18 cellular contexts compared by ENCODE assay signal in the genomic region with DNA sequence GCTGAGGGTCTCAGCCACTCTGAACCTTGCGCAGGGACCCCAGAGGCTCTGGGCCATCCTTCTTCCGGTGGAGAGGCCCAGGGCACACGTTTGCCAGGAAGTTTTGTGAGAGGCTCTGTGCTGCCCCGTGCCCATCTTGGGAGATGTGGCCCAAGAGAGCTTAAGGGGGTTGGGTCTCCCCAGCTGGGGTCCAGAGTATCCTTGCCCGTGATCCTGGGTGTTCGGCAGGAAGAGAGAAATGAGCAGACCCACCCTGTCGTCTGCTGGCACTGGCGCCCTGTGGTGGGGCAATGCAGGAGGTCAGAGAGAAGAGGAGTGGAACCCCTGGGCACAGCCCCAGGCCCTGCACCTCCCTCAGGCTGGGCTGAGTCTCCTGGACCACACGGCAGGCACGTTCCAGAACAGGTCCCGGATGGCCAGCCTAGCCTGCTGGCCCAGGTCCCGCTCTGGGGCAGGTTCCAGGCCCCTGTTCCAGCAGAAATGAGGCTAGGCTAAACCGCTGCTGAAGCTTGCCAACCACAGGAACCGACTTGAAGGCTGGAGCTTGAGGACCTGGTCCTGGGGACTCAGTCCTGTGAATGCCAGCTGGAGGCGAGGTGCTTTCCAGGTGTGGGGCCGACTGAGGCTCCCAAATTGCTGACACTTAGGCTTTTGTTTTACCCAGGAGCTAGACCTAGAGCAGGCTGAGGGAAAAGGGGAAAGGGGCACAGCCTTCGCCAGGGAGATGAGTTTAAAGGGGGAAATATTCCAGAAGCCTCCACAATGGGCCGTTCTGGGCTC. TPM values are rescaled to one million over a fixed set of nuclear protein-coding genes. Genes with fewer than 3 reads are reported as not detected.
DNase-seq lines count a peak whose midpoint lies in the region; ATAC-seq and TF ChIP-seq lines count a peak whose summit lies in the region.
"Had no signal": no experiment of that assay in that cellular context is flagged by ENCODE, and none has a peak within 500 bp of the region (broad histone marks: within the 10 kb centered on the region; RNA-seq: fewer than 3 reads in every experiment).

No MANE protein-coding gene starts in this region.

- H3K27me3 ChIP-seq in MG63, result no peaks in the 10 kb centered on the region

- DNase-seq in Ammon's horn (ENCODE audit: low spot score) (peak; percentile 60), MG63 (peak; percentile 48), fibroblast of the aortic adventitia (ENCODE audit: low read depth) (peak; percentile 38), nephron progenitor cell (no peak), DMS 273 treated with DMSO at 0.1 percent for 48 hours (lab: John Stamatoyannopoulos, UW) (no peak), NCI-H2107 treated with DMSO at 0.1 percent for 48 hours (lab: John Stamatoyannopoulos, UW; ENCODE audit: unreplicated experiment) (no peak)
- DNase-seq in stimulated activated CD4-positive, alpha-beta T cell treated with anti-CD3 and anti-CD28 coated beads, Interleukin-15, amount 100 ng/mL, for 24 hours, result no peak
- DNase-seq: activated CD4-positive, alpha-beta T cell treated with anti-CD3 and anti-CD28 coated beads, Interleukin-2, amount 10 ng/mL, durations not matched to agents 24 days and 14 days; activated T-cell treated with anti-CD3 and anti-CD28 coated beads, Interleukin-2, amount 50 U/mL, for 1 hour; lower lobe of right lung; NCI-H187 treated with DMSO at 0.1 percent for 48 hours; stimulated activated naive B cell treated with anti-CD40 and anti-IgM and Interleukin-4, amounts not matched to agents 10 μg/mL and 1 μg/mL and 100 μg/mL, for 72 hours had no signal

- no peak overlapping the region for H3K4me3 Mint-ChIP-seq in nephron progenitor cell
- H3K4me3 Mint-ChIP-seq: activated CD4-positive, alpha-beta T cell treated with anti-CD3 and anti-CD28 coated beads, Interleukin-2, amount 10 ng/mL, durations not matched to agents 24 days and 14 days; central memory CD8-positive, alpha-beta T cell; natural killer cell treated with Interleukin-12 subunit alpha and Interleukin-12 subunit beta and Interleukin-15 and Interleukin-18, amount 100 ng/mL, for 72 hours; stimulated activated naive B cell treated with anti-CD40 and anti-IgM and Interleukin-4, amounts not matched to agents 10 μg/mL and 1 μg/mL and 100 μg/mL, for 72 hours had no signal

- H3K4me3 ChIP-seq in MG63 (no peak overlapping the region), fibroblast of the aortic adventitia (ENCODE audit: low read depth, low read length) (no peak overlapping the region)
- H3K4me3 ChIP-seq: lower lobe of right lung had no signal

- H3K9me3 ChIP-seq in MG63, result no peaks in the 10 kb centered on the region
- H3K9me3 ChIP-seq: lower lobe of right lung had no signal

- no peak for ATAC-seq in GM21786 (IDR thresholded peaks at IDR 0.05; ENCODE audit: unreplicated experiment)
- ATAC-seq: natural killer cell treated with Interleukin-12 subunit alpha and Interleukin-12 subunit beta and Interleukin-15 and Interleukin-18, amount 100 ng/mL, for 72 hours had no signal

- TF ChIP-seq CTCF in fibroblast of the aortic adventitia (IDR thresholded peaks at IDR 0.05; ENCODE audit: insufficient read depth, low read length), result no peak
- no peak for TF ChIP-seq CTCF in nephron progenitor cell (IDR thresholded peaks at IDR 0.05)

- no peaks in the 10 kb centered on the region for H3K36me3 Mint-ChIP-seq in nephron progenitor cell (ENCODE audit: low read depth)
- H3K36me3 Mint-ChIP-seq: natural killer cell treated with Interleukin-12 subunit alpha and Interleukin-12 subunit beta and Interleukin-15 and Interleukin-18, amount 100 ng/mL, for 72 hours; stimulated activated naive B cell treated with anti-CD40 and anti-IgM and Interleukin-4, amounts not matched to agents 10 μg/mL and 1 μg/mL and 100 μg/mL, for 72 hours had no signal

- no peaks in the 10 kb centered on the region for H3K36me3 ChIP-seq in MG63
- H3K36me3 ChIP-seq: lower lobe of right lung had no signal

- H3K4me1 Mint-ChIP-seq in nephron progenitor cell, result peaks cover 47% of the 10 kb centered on the region
- H3K4me1 Mint-ChIP-seq: activated CD4-positive, alpha-beta T cell treated with anti-CD3 and anti-CD28 coated beads, Interleukin-2, amount 10 ng/mL, durations not matched to agents 24 days and 14 days; central memory CD8-positive, alpha-beta T cell had no signal

- H3K9me3 Mint-ChIP-seq in nephron progenitor cell, result no peaks in the 10 kb centered on the region
- H3K9me3 Mint-ChIP-seq: activated CD4-positive, alpha-beta T cell treated with anti-CD3 and anti-CD28 coated beads, Interleukin-2, amount 10 ng/mL, durations not matched to agents 24 days and 14 days; central memory CD8-positive, alpha-beta T cell; natural killer cell treated with Interleukin-12 subunit alpha and Interleukin-12 subunit beta and Interleukin-15 and Interleukin-18, amount 100 ng/mL, for 72 hours; stimulated activated naive B cell treated with anti-CD40 and anti-IgM and Interleukin-4, amounts not matched to agents 10 μg/mL and 1 μg/mL and 100 μg/mL, for 72 hours had no signal

- H3K27ac Mint-ChIP-seq in nephron progenitor cell, result peak overlapping the region; percentile 15
- H3K27ac Mint-ChIP-seq: activated CD4-positive, alpha-beta T cell treated with anti-CD3 and anti-CD28 coated beads, Interleukin-2, amount 10 ng/mL, durations not matched to agents 24 days and 14 days; natural killer cell treated with Interleukin-12 subunit alpha and Interleukin-12 subunit beta and Interleukin-15 and Interleukin-18, amount 100 ng/mL, for 72 hours; stimulated activated naive B cell treated with anti-CD40 and anti-IgM and Interleukin-4, amounts not matched to agents 10 μg/mL and 1 μg/mL and 100 μg/mL, for 72 hours had no signal

- peaks cover 18% of the 10 kb centered on the region for H3K27me3 Mint-ChIP-seq in nephron progenitor cell (ENCODE audit: low read depth, poor library complexity)

RNA-seq across cellular contexts. Expression of a gene that starts 1.5 kb away (rescaled TPM):
- total RNA-seq in MG63 (2014; rRNA removed; shearing (Covaris generic); ENCODE audit: low replicate concordance), result not detected in 2 replicates
- not detected in 2 replicates for total RNA-seq in fibroblast of the aortic adventitia (ENCODE audit: low replicate concordance)
- total RNA-seq: A673; activated CD4-positive, alpha-beta T cell treated with anti-CD3 and anti-CD28 coated beads, Interleukin-2, amount 10 ng/mL, durations not matched to agents 24 days and 14 days; endothelial cell of umbilical vein; H4; lower lobe of right lung; natural killer cell treated with Interleukin-12 subunit alpha and Interleukin-12 subunit beta and Interleukin-15 and Interleukin-18, amount 100 ng/mL, for 72 hours had no signal

Comparison
In these comparisons a context has a peak if more than half of its experiments do, and no peak if none do; other contexts are left out.
1. DNase-seq: peak in Ammon's horn (single experiment), MG63 (single experiment) and fibroblast of the aortic adventitia (single experiment); none in nephron progenitor cell (single experiment), DMS 273 treated with DMSO at 0.1 percent for 48 hours (single experiment), NCI-H2107 treated with DMSO at 0.1 percent for 48 hours (single experiment) and stimulated activated CD4-positive, alpha-beta T cell treated with anti-CD3 and anti-CD28 coated beads, Interleukin-15, amount 100 ng/mL, for 24 hours (single experiment).